In genomic region chr6:28134716-28135115, GRCh38 we compare ENCODE assay signal across 17 cellular contexts. TPM values are rescaled to one million over a fixed set of nuclear protein-coding genes. Genes with fewer than 3 reads are reported as not detected.
DNase-seq lines count a peak whose midpoint lies in the region; ATAC-seq and TF ChIP-seq lines count a peak whose summit lies in the region.
"Had no signal": no experiment of that assay in that cellular context is flagged by ENCODE, and none has a peak within 500 bp of the region (broad histone marks: within the 10 kb centered on the region; RNA-seq: fewer than 3 reads in every experiment).

No MANE protein-coding gene starts in this region.

- TF ChIP-seq CTCF in omental fat pad (IDR thresholded peaks at IDR 0.05): no peak

- H3K36me3 Mint-ChIP-seq in activated T-cell treated with anti-CD3 and anti-CD28 coated beads, Interleukin-2, amount 50 U/mL, for 72 hours (ENCODE audit: insufficient read depth in 2 of 2): peaks cover 5 to 9% of the 10 kb centered on the region in 2 donors
- H3K36me3 Mint-ChIP-seq in activated naive CD8-positive, alpha-beta T cell treated with anti-CD3 and anti-CD28 coated beads, Interleukin-2, amount 50 U/mL, for 24 hours (ENCODE audit: low read depth): peaks cover 31% of the 10 kb centered on the region
- H3K36me3 Mint-ChIP-seq in stimulated activated effector memory CD8-positive, alpha-beta T cell treated with anti-CD3 and anti-CD28 coated beads, Interleukin-12 subunit alpha, Interleukin-12 subunit beta, amount 100 ng/mL, for 72 hours: peaks cover 56% of the 10 kb centered on the region

- DNase-seq in activated T-cell treated with anti-CD3 and anti-CD28 coated beads, Interleukin-2, amount 50 U/mL, for 72 hours: no peak
- DNase-seq in activated T-cell treated with anti-CD3 and anti-CD28 coated beads, Interleukin-2, amount 50 U/mL, for 1 hour: no peak
- no peak for DNase-seq in Karpas-422
- no peak for DNase-seq in activated naive CD8-positive, alpha-beta T cell treated with anti-CD3 and anti-CD28 coated beads, Interleukin-2, amount 50 U/mL, for 24 hours
- DNase-seq in stimulated activated effector memory CD8-positive, alpha-beta T cell treated with anti-CD3 and anti-CD28 coated beads, Interleukin-12 subunit alpha, Interleukin-12 subunit beta, amount 100 ng/mL, for 72 hours (ENCODE audit: low spot score in 2 of 2): no peak
- DNase-seq in HK-2 (ENCODE audit: unreplicated experiment): no peak
- DNase-seq in omental fat pad (ENCODE audit: low spot score): no peak
- DNase-seq in GDM1 (lab: John Stamatoyannopoulos, UW): no peak
- DNase-seq: activated effector memory CD4-positive, alpha-beta T cell treated with anti-CD3 and anti-CD28 coated beads, Interleukin-2, amount 50 U/mL, for 16 hours; left lung; NCI-H187 treated with DMSO at 0.1 percent for 48 hours; psoas muscle; uterus had no signal

- H3K9me2 ChIP-seq in Karpas-422 (replicated peaks; ENCODE audit: insufficient read depth, low read length): no peaks in the 10 kb centered on the region

- H3K4me1 ChIP-seq in Karpas-422 (ENCODE audit: low read length): peaks cover 45% of the 10 kb centered on the region
- H3K4me1 ChIP-seq: uterus had no signal

- H3K27ac Mint-ChIP-seq in activated T-cell treated with anti-CD3 and anti-CD28 coated beads, Interleukin-2, amount 50 U/mL, for 72 hours: peak overlapping the region; percentile 11
- peak overlapping the region; percentile 29 for H3K27ac Mint-ChIP-seq in activated naive CD8-positive, alpha-beta T cell treated with anti-CD3 and anti-CD28 coated beads, Interleukin-2, amount 50 U/mL, for 24 hours
- H3K27ac Mint-ChIP-seq in stimulated activated effector memory CD8-positive, alpha-beta T cell treated with anti-CD3 and anti-CD28 coated beads, Interleukin-12 subunit alpha, Interleukin-12 subunit beta, amount 100 ng/mL, for 72 hours: peak overlapping the region; percentile 30

- H3K79me2 ChIP-seq in Karpas-422 (ENCODE audit: low read length): peaks cover 83% of the 10 kb centered on the region

- H3K4me2 ChIP-seq in Karpas-422 (ENCODE audit: low read depth, low read length, poor library complexity, severe bottlenecking): peak overlapping the region; percentile 82

- H3K9ac ChIP-seq in Karpas-422 (ENCODE audit: low read length): no peak overlapping the region

- H3K36me3 ChIP-seq in Karpas-422 (ENCODE audit: insufficient read depth, low read length): peaks cover 15% of the 10 kb centered on the region; the same call in 1 of the 2 replicates
- H3K36me3 ChIP-seq: uterus had no signal

- H3K9me3 Mint-ChIP-seq in activated T-cell treated with anti-CD3 and anti-CD28 coated beads, Interleukin-2, amount 50 U/mL, for 72 hours: no peaks in the 10 kb centered on the region
- H3K9me3 Mint-ChIP-seq in activated naive CD8-positive, alpha-beta T cell treated with anti-CD3 and anti-CD28 coated beads, Interleukin-2, amount 50 U/mL, for 24 hours: no peaks in the 10 kb centered on the region
- H3K9me3 Mint-ChIP-seq in stimulated activated effector memory CD8-positive, alpha-beta T cell treated with anti-CD3 and anti-CD28 coated beads, Interleukin-12 subunit alpha, Interleukin-12 subunit beta, amount 100 ng/mL, for 72 hours: no peaks in the 10 kb centered on the region
- H3K9me3 Mint-ChIP-seq: activated CD4-positive, alpha-beta T cell treated with anti-CD3 and anti-CD28 coated beads, Interleukin-2, amount 10 ng/mL, durations not matched to agents 7 days and 5 days; H9 had no signal

- H3K27ac ChIP-seq in Karpas-422 (ENCODE audit: low read length): no peak overlapping the region; the same call in 1 of the 2 replicates
- H3K27ac ChIP-seq: SK-N-MC, uterus had no signal

- no peaks in the 10 kb centered on the region for H3K9me3 ChIP-seq in Karpas-422 (ENCODE audit: low read length)
- H3K9me3 ChIP-seq: gastroesophageal sphincter, left lung, psoas muscle, uterus had no signal

- no peak for ATAC-seq in activated T-cell treated with anti-CD3 and anti-CD28 coated beads, Interleukin-2, amount 50 U/mL, for 72 hours (replicated peaks in 1 of 2)
- no peak for ATAC-seq in activated naive CD8-positive, alpha-beta T cell treated with anti-CD3 and anti-CD28 coated beads, Interleukin-2, amount 50 U/mL, for 24 hours
- no peak for ATAC-seq in stimulated activated effector memory CD8-positive, alpha-beta T cell treated with anti-CD3 and anti-CD28 coated beads, Interleukin-12 subunit alpha, Interleukin-12 subunit beta, amount 100 ng/mL, for 72 hours
- ATAC-seq in omental fat pad (ENCODE audit: low FRiP score): no peak
- ATAC-seq: gastroesophageal sphincter, left lung, psoas muscle had no signal

- peak overlapping the region in 1 of 2 donors; percentile 46 for H3K4me3 Mint-ChIP-seq in activated T-cell treated with anti-CD3 and anti-CD28 coated beads, Interleukin-2, amount 50 U/mL, for 72 hours
- H3K4me3 Mint-ChIP-seq in activated naive CD8-positive, alpha-beta T cell treated with anti-CD3 and anti-CD28 coated beads, Interleukin-2, amount 50 U/mL, for 24 hours: peak overlapping the region; percentile 59
- H3K4me3 Mint-ChIP-seq in stimulated activated effector memory CD8-positive, alpha-beta T cell treated with anti-CD3 and anti-CD28 coated beads, Interleukin-12 subunit alpha, Interleukin-12 subunit beta, amount 100 ng/mL, for 72 hours: no peak overlapping the region

- H2AFZ ChIP-seq in Karpas-422 (ENCODE audit: low read length): no peak overlapping the region

- no peaks in the 10 kb centered on the region for H3K27me3 Mint-ChIP-seq in activated T-cell treated with anti-CD3 and anti-CD28 coated beads, Interleukin-2, amount 50 U/mL, for 72 hours (ENCODE audit: low read depth)
- no peaks in the 10 kb centered on the region for H3K27me3 Mint-ChIP-seq in activated naive CD8-positive, alpha-beta T cell treated with anti-CD3 and anti-CD28 coated beads, Interleukin-2, amount 50 U/mL, for 24 hours
- H3K27me3 Mint-ChIP-seq: activated CD4-positive, alpha-beta T cell treated with anti-CD3 and anti-CD28 coated beads, Interleukin-2, amount 10 ng/mL, durations not matched to agents 7 days and 5 days had no signal

- no peak overlapping the region for H3K4me3 ChIP-seq in Karpas-422 (ENCODE audit: low read length)
- H3K4me3 ChIP-seq: gastroesophageal sphincter, uterus had no signal

- no peaks in the 10 kb centered on the region for H3K27me3 ChIP-seq in Karpas-422 (ENCODE audit: low read length)
- H3K27me3 ChIP-seq: gastroesophageal sphincter, left lung, uterus had no signal

- H3K4me1 Mint-ChIP-seq in activated T-cell treated with anti-CD3 and anti-CD28 coated beads, Interleukin-2, amount 50 U/mL, for 72 hours (ENCODE audit: low read depth): peaks cover 60% of the 10 kb centered on the region
- H3K4me1 Mint-ChIP-seq in activated naive CD8-positive, alpha-beta T cell treated with anti-CD3 and anti-CD28 coated beads, Interleukin-2, amount 50 U/mL, for 24 hours: peaks cover 68% of the 10 kb centered on the region
- H3K4me1 Mint-ChIP-seq in stimulated activated effector memory CD8-positive, alpha-beta T cell treated with anti-CD3 and anti-CD28 coated beads, Interleukin-12 subunit alpha, Interleukin-12 subunit beta, amount 100 ng/mL, for 72 hours: peaks cover 56% of the 10 kb centered on the region

- no peaks in the 10 kb centered on the region for H4K20me1 ChIP-seq in Karpas-422 (ENCODE audit: insufficient read depth, low read depth, low read length)

RNA-seq across cellular contexts. Expression of gene ZKSCAN8, which starts 7.0 kb away (rescaled TPM):
- 10 to 100 TPM; 29.8 to 32.0 TPM for total RNA-seq in activated T-cell treated with anti-CD3 and anti-CD28 coated beads, Interleukin-2, amount 50 U/mL, for 72 hours
- 30.0 and 48.9 TPM in 2 replicates for total RNA-seq in Karpas-422 (2014; rRNA removed; shearing (Covaris generic); ENCODE audit: low replicate concordance)
- 10 to 100 TPM; 16.0 to 27.7 (median 17.2) TPM for total RNA-seq in omental fat pad

RNA-seq across cellular contexts. Expression of gene ZSCAN16, which starts 10.3 kb away (rescaled TPM):
- total RNA-seq in activated T-cell treated with anti-CD3 and anti-CD28 coated beads, Interleukin-2, amount 50 U/mL, for 72 hours: 1 to 10 TPM; 5.1 to 7.9 TPM
- total RNA-seq in Karpas-422 (2014; rRNA removed; shearing (Covaris generic); ENCODE audit: low replicate concordance): 4.8 and 5.9 TPM in 2 replicates
- 1 to 10 TPM; 2.8 to 6.0 (median 3.5) TPM for total RNA-seq in omental fat pad

RNA-seq across cellular contexts. Expression of gene ZNF165, which starts 54.3 kb away (rescaled TPM):
- 1 to 10 TPM; 5.1 to 6.1 TPM for total RNA-seq in activated T-cell treated with anti-CD3 and anti-CD28 coated beads, Interleukin-2, amount 50 U/mL, for 72 hours
- total RNA-seq in Karpas-422 (2014; rRNA removed; shearing (Covaris generic); ENCODE audit: low replicate concordance): 0.26 and 1.6 TPM in 2 replicates
- 1 to 10 TPM in 1 of 4 donors, under 1 TPM in 2, not detected in 1; 0.38 to 1.4 (median 0.72) TPM for total RNA-seq in omental fat pad
